8 cellular contexts compared by ENCODE assay signal in genomic region chr5:154858251-154858971, GRCh38. TPM values are rescaled to one million over a fixed set of nuclear protein-coding genes. Genes with fewer than 3 reads are reported as not detected.
A peak's percentile ranks its signal among the peaks of the same experiment; 100 is the strongest.
DNase-seq lines count a peak whose midpoint lies in the region; ATAC-seq, FAIRE-seq and TF ChIP-seq lines count a peak whose summit lies in the region.

TSS of gene CNOT8 (plus strand) at chr5:154858627. CDS start at chr5:154863279, 4,652 bp downstream.

- DNase-seq in AG04449 (ENCODE audit: low read depth, low spot score): peak; percentile 84
- peak; percentile 95 for DNase-seq in NCI-H2227 treated with DMSO at 0.1 percent for 48 hours (lab: John Stamatoyannopoulos, UW)
- peak; percentile 79 for DNase-seq in bronchial epithelial cell (ENCODE audit: low read depth)
- peak; percentile 92 for DNase-seq in iPS-NIHi7 (ENCODE audit: extremely low spot score)
- DNase-seq in smooth muscle cell of the brain vasculature (ENCODE audit: low read depth, low spot score): peak; percentile 95

- POLR2A ChIA-PET in AG04449 (lab: Yijun Ruan, JAX): interaction anchor here (1.2 to 2.2 kb wide), 3 partner anchors 24 to 105 kb away, joined by 3 to 6 read pairs (median 5); no protein-coding TSS in a partner anchor

- TF ChIP-seq CTCF in AG04449 (IDR thresholded peaks at IDR 0.05; ENCODE audit: insufficient read depth, low read length, missing control alignments) (no peak), WI38 (IDR thresholded peaks at IDR 0.05; ENCODE audit: low read depth, low read length) (no peak), bronchial epithelial cell (IDR thresholded peaks at IDR 0.05; ENCODE audit: insufficient read depth, low read length, severe bottlenecking) (no peak)

- FAIRE-seq in bronchial epithelial cell (lab: Jason Lieb, UNC): no peak

- H3K36me3 ChIP-seq in bronchial epithelial cell (ENCODE audit: control insufficient read depth, insufficient read depth, low read length): peaks cover 3% of the 10 kb centered on the region

- ATAC-seq in GM18907 (IDR thresholded peaks at IDR 0.05; ENCODE audit: unreplicated experiment): peak; percentile 84
- peak; percentile 76 for ATAC-seq in HG03159 (IDR thresholded peaks at IDR 0.05; ENCODE audit: unreplicated experiment)

- no peaks in the 10 kb centered on the region for H3K27me3 ChIP-seq in bronchial epithelial cell (ENCODE audit: control insufficient read depth, insufficient read depth, low read length)

- CTCF ChIA-PET in AG04449 (lab: Yijun Ruan, JAX): no interaction called here

- peak within 1 kb of the TSS; percentile 86 for H3K4me3 ChIP-seq in AG04449 (ENCODE audit: low read depth, low read length)
- peak within 1 kb of the TSS; percentile 62 for H3K4me3 ChIP-seq in WI38 (ENCODE audit: low read depth, low read length)
- H3K4me3 ChIP-seq in bronchial epithelial cell (ENCODE audit: low read depth, low read length): peak within 1 kb of the TSS; percentile 74

RNA-seq across cellular contexts. Expression of gene CNOT8, which starts in this region (rescaled TPM):
- total RNA-seq in bronchial epithelial cell: 41.2 and 56.1 TPM in 2 replicates

Comparison
In these comparisons a context has a peak if more than half of its experiments do, and no peak if none do; other contexts are left out.
1. Peak in every context shown above with its lines: DNase-seq, ATAC-seq and H3K4me3 ChIP-seq.